9 cellular contexts compared by ENCODE assay signal in genomic region chr12:109999649-109999971, GRCh38. TPM values are rescaled to one million over a fixed set of nuclear protein-coding genes. Genes with fewer than 3 reads are reported as not detected.
DNase-seq lines count a peak whose midpoint lies in the region; FAIRE-seq and TF ChIP-seq lines count a peak whose summit lies in the region.
"Had no signal": no experiment of that assay in that cellular context is flagged by ENCODE, and none has a peak within 500 bp of the region (broad histone marks: within the 10 kb centered on the region; RNA-seq: fewer than 3 reads in every experiment).

No MANE protein-coding gene starts in this region.

- H3K27ac Mint-ChIP-seq in activated CD4-positive, alpha-beta T cell treated with anti-CD3 and anti-CD28 coated beads, Interleukin-2, amount 10 ng/mL, durations not matched to agents 7 days and 5 days: peak overlapping the region; percentile 98

- no peak for TF ChIP-seq RAD21 in liver (IDR thresholded peaks at IDR 0.05)

- DNase-seq in activated CD4-positive, alpha-beta T cell treated with anti-CD3 and anti-CD28 coated beads, Interleukin-2, amount 10 ng/mL, durations not matched to agents 7 days and 5 days: no peak
- no peak for DNase-seq in activated CD4-positive, alpha-beta T cell treated with anti-CD3 and anti-CD28 coated beads, Interleukin-2, amount 50 U/mL, for 48 hours
- DNase-seq in adipocyte (ENCODE audit: low read depth) (no peak), GM13977 (ENCODE audit: low spot score) (no peak), RCC 7860 (ENCODE audit: low spot score) (no peak), NCI-H82 treated with DMSO at 0.1 percent for 48 hours (lab: John Stamatoyannopoulos, UW; ENCODE audit: unreplicated experiment) (no peak)

- H3K27ac ChIP-seq in liver (ENCODE audit: low read depth in 1 of 2, low read length in 2 of 2): peak overlapping the region in 1 of 2 donors; percentile 95
- H3K27ac ChIP-seq in thymus (ENCODE audit: low read depth): no peak overlapping the region

- TF ChIP-seq CTCF in liver (IDR thresholded peaks at IDR 0.05; ENCODE audit: low read depth, low read length, missing input control) (no peak), GM13977 (IDR thresholded peaks at IDR 0.05; ENCODE audit: extremely low read depth, insufficient read depth, missing control alignments) (no peak)

- under 1% methylated on average over 27 of the region's 27 CpGs for WGBS in liver
- under 1% methylated on average over 27 of the region's 27 CpGs for WGBS in thymus

- POLR2A ChIA-PET in activated CD4-positive, alpha-beta T cell treated with anti-CD3 and anti-CD28 coated beads, Interleukin-2, amount 10 ng/mL, durations not matched to agents 7 days and 5 days (lab: Charles Lee): no interaction called here

- H3K9ac ChIP-seq in adipocyte (ENCODE audit: low read length) (peak overlapping the region; percentile 95), liver (ENCODE audit: low read depth in 1 of 2, low read length in 2 of 2) (peak overlapping the region; percentile 79 to 82)

- H3K4me3 Mint-ChIP-seq in activated CD4-positive, alpha-beta T cell treated with anti-CD3 and anti-CD28 coated beads, Interleukin-2, amount 10 ng/mL, durations not matched to agents 7 days and 5 days: peak overlapping the region; percentile 100

- H3K27me3 Mint-ChIP-seq in activated CD4-positive, alpha-beta T cell treated with anti-CD3 and anti-CD28 coated beads, Interleukin-2, amount 10 ng/mL, durations not matched to agents 7 days and 5 days: no peaks in the 10 kb centered on the region

- no peaks in the 10 kb centered on the region for H3K9me3 Mint-ChIP-seq in activated CD4-positive, alpha-beta T cell treated with anti-CD3 and anti-CD28 coated beads, Interleukin-2, amount 10 ng/mL, durations not matched to agents 7 days and 5 days

- H3K36me3 ChIP-seq in adipocyte (ENCODE audit: control insufficient read depth, insufficient read depth, low read length, severe bottlenecking) (no peaks in the 10 kb centered on the region), liver (ENCODE audit: control insufficient read depth in 4 of 4, insufficient read depth in 3 of 4, low read depth in 1 of 4, low read length in 3 of 4) (peaks cover 0 to 4% (median 0%) of the 10 kb centered on the region in 4 donors), thymus (ENCODE audit: control insufficient read depth, insufficient read depth) (peaks cover 10% of the 10 kb centered on the region)

- H3K4me3 ChIP-seq in adipocyte (ENCODE audit: low read length) (peak overlapping the region; percentile 98), liver (ENCODE audit: low read depth in 1 of 3, low read length in 3 of 3) (peak overlapping the region; percentile 78 to 92 (median 86)), thymus (ENCODE audit: low read length) (peak overlapping the region; percentile 97)

- CTCF ChIA-PET in activated CD4-positive, alpha-beta T cell treated with anti-CD3 and anti-CD28 coated beads, Interleukin-2, amount 10 ng/mL, durations not matched to agents 7 days and 5 days (lab: Charles Lee): interaction anchor here (0.9 to 1.6 kb wide), 5 partner anchors 11 to 103 kb away, joined by 3 to 6 read pairs (median 3); no protein-coding TSS in a partner anchor

- in situ Hi-C loops in GM13977 (cut with MboI; ENCODE audit: low pct_unique_long_range_greater_than_20kb, low sequenced_read_pairs, unreplicated experiment): no loop called here

- peaks cover 60% of the 10 kb centered on the region for H3K4me1 Mint-ChIP-seq in activated CD4-positive, alpha-beta T cell treated with anti-CD3 and anti-CD28 coated beads, Interleukin-2, amount 10 ng/mL, durations not matched to agents 7 days and 5 days

- H3K36me3 Mint-ChIP-seq in activated CD4-positive, alpha-beta T cell treated with anti-CD3 and anti-CD28 coated beads, Interleukin-2, amount 10 ng/mL, durations not matched to agents 7 days and 5 days (ENCODE audit: low read depth): peaks cover 29% of the 10 kb centered on the region

- H3K27me3 ChIP-seq in adipocyte (replicated peaks; ENCODE audit: control insufficient read depth, insufficient read depth, low read length): no peaks in the 10 kb centered on the region
- no peaks in the 10 kb centered on the region for H3K27me3 ChIP-seq in liver (ENCODE audit: control insufficient read depth in 4 of 4, insufficient read depth in 4 of 4, low read length in 3 of 4)
- no peaks in the 10 kb centered on the region for H3K27me3 ChIP-seq in thymus (ENCODE audit: control insufficient read depth, insufficient read depth)

- H3K9me3 ChIP-seq in adipocyte (ENCODE audit: control insufficient read depth, low read length) (no peaks in the 10 kb centered on the region), liver (ENCODE audit: control insufficient read depth in 4 of 4, low read length in 3 of 4) (no peaks in the 10 kb centered on the region), thymus (ENCODE audit: control insufficient read depth) (no peaks in the 10 kb centered on the region)

- FAIRE-seq in RCC 7860 (lab: Jason Lieb, UNC): no peak
- FAIRE-seq: islet of Langerhans had no signal

- peaks cover 43% of the 10 kb centered on the region for H3K4me1 ChIP-seq in adipocyte (ENCODE audit: control insufficient read depth, insufficient read depth, low read length)
- H3K4me1 ChIP-seq in liver (ENCODE audit: control insufficient read depth in 4 of 4, insufficient read depth in 4 of 4, low read length in 3 of 4): peaks cover 0 to 24% (median 19%) of the 10 kb centered on the region in 4 donors
- H3K4me1 ChIP-seq in thymus (ENCODE audit: control insufficient read depth, insufficient read depth, low read length): peaks cover 24% of the 10 kb centered on the region

TF ChIP-seq in liver, 16 proteins besides CTCF, POLR2A, EP300 and RAD21:
- TF ChIP-seq TAF1 (conservative IDR thresholded peaks at IDR 0.05) (no peak), ZBTB33 (IDR thresholded peaks at IDR 0.05) (no peak)

RNA-seq across cellular contexts. Expression of gene ANKRD13A, which starts 0.4 kb away (rescaled TPM):
- 10 to 100 TPM; 82.5 to 88.2 TPM for total RNA-seq in activated CD4-positive, alpha-beta T cell treated with anti-CD3 and anti-CD28 coated beads, Interleukin-2, amount 10 ng/mL, durations not matched to agents 7 days and 5 days
- total RNA-seq in liver: 10 to 100 TPM; 27.0 to 40.5 TPM
- 10 to 100 TPM in 1 of 2 donors, 1 to 10 TPM in 1; 7.0 to 10.5 TPM for polyA plus RNA-seq in liver
- 30.8 TPM for polyA plus RNA-seq in thymus

RNA-seq across cellular contexts. Expression of gene GIT2, which starts 3.4 kb away (rescaled TPM):
- 100 to 1,000 TPM; 101 to 107 TPM for total RNA-seq in activated CD4-positive, alpha-beta T cell treated with anti-CD3 and anti-CD28 coated beads, Interleukin-2, amount 10 ng/mL, durations not matched to agents 7 days and 5 days
- 10 to 100 TPM; 22.2 to 30.4 TPM for total RNA-seq in liver
- polyA plus RNA-seq in liver (10 to 100 TPM in 1 of 2 donors, 1 to 10 TPM in 1; 6.7 to 11.1 TPM), thymus (37.6 TPM)

RNA-seq across cellular contexts. Expression of gene C12orf76, which starts 48.7 kb away (rescaled TPM):
- 10 to 100 TPM; 19.9 to 25.8 TPM for total RNA-seq in activated CD4-positive, alpha-beta T cell treated with anti-CD3 and anti-CD28 coated beads, Interleukin-2, amount 10 ng/mL, durations not matched to agents 7 days and 5 days
- 10 to 100 TPM in 1 of 2 donors, 1 to 10 TPM in 1; 5.9 to 22.4 TPM for total RNA-seq in liver
- polyA plus RNA-seq in liver: 1 to 10 TPM; 5.6 to 6.4 TPM
- polyA plus RNA-seq in thymus: 21.5 TPM
